In the genomic region with DNA sequence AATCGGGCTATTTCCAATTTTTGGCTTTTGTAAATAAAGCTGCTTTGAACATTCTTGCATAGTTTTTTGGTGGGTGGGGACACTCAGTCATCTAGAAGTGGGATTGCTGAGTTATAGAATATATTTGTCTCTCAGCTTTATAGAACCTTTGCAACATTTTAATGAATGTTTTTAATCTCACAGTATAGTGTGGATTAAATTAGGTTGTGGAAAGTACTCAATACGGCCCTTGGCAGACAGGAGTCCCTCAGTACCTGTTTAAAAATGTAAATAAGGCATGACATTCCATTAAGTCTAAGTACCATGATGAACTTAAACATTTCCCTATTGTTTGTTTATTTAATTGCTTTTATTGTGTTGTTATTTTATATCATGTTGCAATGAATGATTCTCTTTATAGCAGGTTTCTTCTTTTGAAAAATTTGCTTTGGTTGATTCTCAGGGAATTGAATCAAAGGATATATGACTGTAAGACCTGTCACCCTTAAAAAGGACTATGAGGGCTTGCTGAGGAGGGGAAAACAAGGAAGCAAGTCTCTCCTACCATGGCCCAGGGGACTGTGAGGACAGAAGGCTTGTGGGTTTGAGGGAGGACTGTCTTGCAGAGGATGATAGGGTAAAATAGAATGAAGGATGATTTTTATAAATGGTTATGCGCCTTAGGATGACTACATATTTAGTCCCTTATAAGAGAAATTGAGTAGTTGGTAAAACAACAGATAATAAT, we compare ENCODE assay signal across 19 cellular contexts.
DNase-seq lines count a peak whose midpoint lies in the region; ATAC-seq and TF ChIP-seq lines count a peak whose summit lies in the region.
"Had no signal": no experiment of that assay in that cellular context is flagged by ENCODE, and none has a peak within 500 bp of the region (broad histone marks: within the 10 kb centered on the region; RNA-seq: fewer than 3 reads in every experiment).

No MANE protein-coding gene starts in this region.

- peaks cover 9% of the 10 kb centered on the region for H3K27me3 Mint-ChIP-seq in T-helper 2 cell treated with Interferon-gamma antibody and Interleukin-4, amounts not matched to agents 5 μg/mL and 100 μg/mL, for 36 hours (ENCODE audit: low read depth)

- H3K27ac Mint-ChIP-seq in T-helper 2 cell treated with Interferon-gamma antibody and Interleukin-4, amounts not matched to agents 5 μg/mL and 100 μg/mL, for 36 hours: no peak overlapping the region
- H3K27ac Mint-ChIP-seq: activated naive CD4-positive, alpha-beta T cell treated with anti-CD3 and anti-CD28 coated beads, Interleukin-2, amount 50 U/mL, for 24 hours; T-helper 17 cell had no signal

- H3K9ac ChIP-seq in mucosa of rectum (ENCODE audit: low read depth in 1 of 2, low read length in 2 of 2): no peak overlapping the region

- H3K36me3 ChIP-seq in mucosa of rectum (ENCODE audit: control insufficient read depth in 2 of 2, insufficient read depth in 2 of 2, low read length in 2 of 2): no peaks in the 10 kb centered on the region
- H3K36me3 ChIP-seq: brain microvascular endothelial cell, upper lobe of left lung had no signal

- CTCF ChIA-PET in GM10248 (lab: Yijun Ruan, JAX): interaction anchor here (4.8 to 21.5 kb wide), 2 partner anchors 8 to 20 kb away, joined by 43 to 460 read pairs; no protein-coding TSS in a partner anchor

- H3K4me3 ChIP-seq in mucosa of rectum (ENCODE audit: low read length in 2 of 2): peak overlapping the region in 1 of 2 donors; percentile 18
- H3K4me3 ChIP-seq: lung, upper lobe of left lung had no signal

- no peak for DNase-seq in T-helper 2 cell treated with Interferon-gamma antibody and Interleukin-4, amounts not matched to agents 5 μg/mL and 100 μg/mL, for 36 hours (ENCODE audit: low spot score)
- no peak for DNase-seq in GM10248 (ENCODE audit: extremely low spot score)
- DNase-seq: brain microvascular endothelial cell; DND-41; effector CD8-positive, alpha-beta T cell; NCI-H1694 treated with DMSO at 0.1 percent for 48 hours; NCI-H748 treated with DMSO at 0.1 percent for 48 hours; T-helper 17 cell; upper lobe of left lung had no signal

- POLR2A ChIA-PET in GM10248 (lab: Yijun Ruan, JAX): interaction anchor here (1.1 to 6.1 kb wide), 6 partner anchors 10 to 171 kb away, joined by 4 to 79 read pairs (median 18); no protein-coding TSS in a partner anchor

- no peak overlapping the region for H3K4me3 Mint-ChIP-seq in T-helper 2 cell treated with Interferon-gamma antibody and Interleukin-4, amounts not matched to agents 5 μg/mL and 100 μg/mL, for 36 hours
- H3K4me3 Mint-ChIP-seq: activated naive CD4-positive, alpha-beta T cell treated with anti-CD3 and anti-CD28 coated beads, Interleukin-2, amount 50 U/mL, for 24 hours; T-helper 17 cell had no signal

- no peaks in the 10 kb centered on the region for H3K27me3 ChIP-seq in mucosa of rectum (ENCODE audit: control insufficient read depth in 2 of 2, insufficient read depth in 2 of 2, low read length in 2 of 2)
- H3K27me3 ChIP-seq: brain microvascular endothelial cell, upper lobe of left lung had no signal

- H3K9me3 ChIP-seq in mucosa of rectum (ENCODE audit: control insufficient read depth in 2 of 2, low read length in 2 of 2): no peaks in the 10 kb centered on the region
- H3K9me3 ChIP-seq: upper lobe of left lung had no signal

- TF ChIP-seq CTCF in GM10248 (IDR thresholded peaks at IDR 0.05; ENCODE audit: control extremely low read depth, extremely low read depth, low read depth, missing control alignments): no peak

- peak overlapping the region; percentile 72 to 75 for H3K27ac ChIP-seq in mucosa of rectum (ENCODE audit: low read depth in 2 of 2, low read length in 2 of 2)
- H3K27ac ChIP-seq: brain microvascular endothelial cell, C4-2B, upper lobe of left lung had no signal

- ATAC-seq in GM19023 (IDR thresholded peaks at IDR 0.05; ENCODE audit: unreplicated experiment) (peak; percentile 3), GM21723 (IDR thresholded peaks at IDR 0.05; ENCODE audit: unreplicated experiment) (peak; percentile 8), HG03159 (IDR thresholded peaks at IDR 0.05; ENCODE audit: unreplicated experiment) (peak; percentile 13), GM21825 (IDR thresholded peaks at IDR 0.05; ENCODE audit: unreplicated experiment) (no peak), GM21619 (IDR thresholded peaks at IDR 0.05; ENCODE audit: unreplicated experiment) (no peak)
- ATAC-seq: right cardiac atrium had no signal

- peaks cover 3% of the 10 kb centered on the region for H3K4me1 Mint-ChIP-seq in T-helper 2 cell treated with Interferon-gamma antibody and Interleukin-4, amounts not matched to agents 5 μg/mL and 100 μg/mL, for 36 hours (ENCODE audit: low read depth)
- H3K4me1 Mint-ChIP-seq: activated naive CD4-positive, alpha-beta T cell treated with anti-CD3 and anti-CD28 coated beads, Interleukin-2, amount 50 U/mL, for 24 hours had no signal

- no peaks in the 10 kb centered on the region for H3K36me3 Mint-ChIP-seq in T-helper 2 cell treated with Interferon-gamma antibody and Interleukin-4, amounts not matched to agents 5 μg/mL and 100 μg/mL, for 36 hours (ENCODE audit: low read depth)
- H3K36me3 Mint-ChIP-seq: activated naive CD4-positive, alpha-beta T cell treated with anti-CD3 and anti-CD28 coated beads, Interleukin-2, amount 50 U/mL, for 24 hours had no signal

- H3K9me3 Mint-ChIP-seq in T-helper 2 cell treated with Interferon-gamma antibody and Interleukin-4, amounts not matched to agents 5 μg/mL and 100 μg/mL, for 36 hours: no peaks in the 10 kb centered on the region
- H3K9me3 Mint-ChIP-seq: activated naive CD4-positive, alpha-beta T cell treated with anti-CD3 and anti-CD28 coated beads, Interleukin-2, amount 50 U/mL, for 24 hours had no signal

- peaks cover 7 to 15% of the 10 kb centered on the region in 2 donors for H3K4me1 ChIP-seq in mucosa of rectum (ENCODE audit: control insufficient read depth in 2 of 2, insufficient read depth in 2 of 2, low read length in 2 of 2)

Comparison
In these comparisons a context has a peak if more than half of its experiments do, and no peak if none do; other contexts are left out.
1. ATAC-seq: peak in GM19023 (single experiment), GM21723 (single experiment) and HG03159 (single experiment); none in GM21825 (single experiment) and GM21619 (single experiment).